ENCODE assay signal across 35 cellular contexts in genomic region chr2:142504754-142505153, GRCh38.
"Had no signal": no experiment of that assay in that cellular context is flagged by ENCODE, and none has a peak within 500 bp of the region (broad histone marks: within the 10 kb centered on the region; RNA-seq: fewer than 3 reads in every experiment).

No MANE protein-coding gene starts in this region.

- H3K36me3 ChIP-seq: MG63 had no signal

- H3K27me3 ChIP-seq: MG63 had no signal

- H3K4me3 ChIP-seq: MG63 had no signal

- DNase-seq: Karpas-422, MG63, MM.1S, MV-4-11, NCI-H1048, NCI-H1092, NCI-H1092 treated with DMSO at 0.1 percent for 48 hours, NCI-H1105, NCI-H1105 treated with DMSO at 0.1 percent for 48 hours, NCI-H1417, NCI-H1417 treated with DMSO at 0.1 percent for 48 hours, NCI-H1436, NCI-H1436 treated with DMSO at 0.1 percent for 48 hours, NCI-H146, NCI-H1694, NCI-H1694 treated with DMSO at 0.1 percent for 48 hours, NCI-H187, NCI-H187 treated with DMSO at 0.1 percent for 48 hours, NCI-H1930, NCI-H2029, NCI-H2029 treated with DMSO at 0.1 percent for 48 hours, NCI-H2081, NCI-H2081 treated with DMSO at 0.1 percent for 48 hours, NCI-H2107, NCI-H2171, NCI-H2171 treated with DMSO at 0.1 percent for 48 hours, NCI-H2227 treated with DMSO at 0.1 percent for 48 hours, NCI-H226, NCI-H345, NCI-H446, NCI-H446 treated with DMSO at 0.1 percent for 48 hours, NCI-H510A, NCI-H510A treated with DMSO at 0.1 percent for 48 hours, NCI-H524, NCI-H524 treated with DMSO at 0.1 percent for 48 hours had no signal
